ENCODE assay signal across 11 cellular contexts in genomic region chr12:132304866-132305265, GRCh38. TPM values are rescaled to one million over a fixed set of nuclear protein-coding genes. Genes with fewer than 3 reads are reported as not detected.
"Had no signal": no experiment of that assay in that cellular context is flagged by ENCODE, and none has a peak within 500 bp of the region (broad histone marks: within the 10 kb centered on the region; RNA-seq: fewer than 3 reads in every experiment).

No MANE protein-coding gene starts in this region.

RNA-seq across cellular contexts. Expression of gene GALNT9, which starts 24.5 kb away (rescaled TPM):
- total RNA-seq: activated B cell treated with CpG ODN at 0.5 μM for 24 hours; activated CD4-positive, alpha-beta memory T cell treated with anti-CD3 and anti-CD28 coated beads, Interleukin-2, amount 10 ng/mL, durations not matched to agents 7 days and 5 days; activated CD4-positive, alpha-beta T cell treated with anti-CD3 and anti-CD28 coated beads, Interleukin-2, amount 10 ng/mL, durations not matched to agents 24 days and 14 days; activated CD4-positive, alpha-beta T cell treated with anti-CD3 and anti-CD28 coated beads, Interleukin-2, amount 10 ng/mL, durations not matched to agents 7 days and 5 days; activated CD8-positive, alpha-beta memory T cell treated with anti-CD3 and anti-CD28 coated beads for 36 hours; activated CD8-positive, alpha-beta memory T cell treated with anti-CD3 and anti-CD28 coated beads, Interleukin-2, amount 10 ng/mL, durations not matched to agents 7 days and 5 days; activated CD8-positive, alpha-beta T cell treated with anti-CD3 and anti-CD28 coated beads for 36 hours; activated CD8-positive, alpha-beta T cell treated with anti-CD3 and anti-CD28 coated beads, Interleukin-2, amount 10 ng/mL, durations not matched to agents 7 days and 5 days; T-helper 1 cell treated with Interleukin-12 subunit alpha and Interleukin-12 subunit beta and Interleukin-4 antibody, amounts not matched to agents 30 ng/mL and 1 ng/mL, for 36 hours; T-helper 17 cell; T-helper 2 cell treated with Interferon-gamma antibody and Interleukin-4, amounts not matched to agents 100 ng/mL and 5 ng/mL, for 36 hours had no signal
